ENCODE assay signal across 2 cellular contexts in genomic region chr2:130191319-130191718, GRCh38. TPM values are rescaled to one million over a fixed set of nuclear protein-coding genes. Genes with fewer than 3 reads are reported as not detected.
"Had no signal": no experiment of that assay in that cellular context is flagged by ENCODE, and none has a peak within 500 bp of the region (broad histone marks: within the 10 kb centered on the region; RNA-seq: fewer than 3 reads in every experiment).

No MANE protein-coding gene starts in this region.

RNA-seq across cellular contexts. Expression of gene TUBA3E, which starts 6.9 kb away (rescaled TPM):
- total RNA-seq: NCI-H460, SJSA1 had no signal
